1 cellular context compared by ENCODE assay signal in genomic region chr7:27204851-27205322, GRCh38.
TF ChIP-seq lines count a peak whose summit lies in the region.

No MANE protein-coding gene starts in this region.

TF ChIP-seq in IMR-90, 13 proteins besides CTCF, POLR2A, EP300 and RAD21:
- TF ChIP-seq NFE2L2 (IDR thresholded peaks at IDR 0.05; ENCODE audit: low read depth, low read length) (no peak), CEBPB (IDR thresholded peaks at IDR 0.05; ENCODE audit: low read depth, low read length) (no peak)
- TF ChIP-seq, protein P1, sequence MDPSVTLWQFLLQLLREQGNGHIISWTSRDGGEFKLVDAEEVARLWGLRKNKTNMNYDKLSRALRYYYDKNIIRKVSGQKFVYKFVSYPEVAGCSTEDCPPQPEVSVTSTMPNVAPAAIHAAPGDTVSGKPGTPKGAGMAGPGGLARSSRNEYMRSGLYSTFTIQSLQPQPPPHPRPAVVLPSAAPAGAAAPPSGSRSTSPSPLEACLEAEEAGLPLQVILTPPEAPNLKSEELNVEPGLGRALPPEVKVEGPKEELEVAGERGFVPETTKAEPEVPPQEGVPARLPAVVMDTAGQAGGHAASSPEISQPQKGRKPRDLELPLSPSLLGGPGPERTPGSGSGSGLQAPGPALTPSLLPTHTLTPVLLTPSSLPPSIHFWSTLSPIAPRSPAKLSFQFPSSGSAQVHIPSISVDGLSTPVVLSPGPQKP (IDR thresholded peaks at IDR 0.05; ENCODE audit: borderline replicate concordance, low read depth, low read length): no peak
